ENCODE assay signal across 23 cellular contexts in the genomic region with DNA sequence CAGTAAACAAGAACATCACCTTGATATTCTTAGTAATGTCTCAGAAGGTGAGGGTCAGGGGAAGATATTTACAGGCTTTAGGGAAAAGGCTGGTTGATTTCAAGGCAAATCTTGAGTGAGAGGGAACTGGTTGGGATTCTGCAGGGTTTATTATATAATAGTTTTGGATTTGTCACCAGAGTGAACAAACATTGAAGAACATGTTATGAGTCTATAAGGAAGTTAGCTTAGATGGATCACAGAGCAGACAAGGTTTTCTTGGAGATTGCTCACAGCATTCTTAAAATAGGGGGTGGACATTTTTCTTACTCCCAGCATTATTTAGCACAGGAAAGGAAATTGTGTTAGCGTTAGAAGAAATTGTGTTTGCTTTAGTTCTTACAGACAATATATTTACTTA.
"Had no signal": no experiment of that assay in that cellular context is flagged by ENCODE, and none has a peak within 500 bp of the region (broad histone marks: within the 10 kb centered on the region; RNA-seq: fewer than 3 reads in every experiment).

No MANE protein-coding gene starts in this region.

- H3K4me3 Mint-ChIP-seq: natural killer cell; neural progenitor cell; stimulated activated effector memory CD8-positive, alpha-beta T cell treated with anti-CD3 and anti-CD28 coated beads, Interleukin-12 subunit alpha, Interleukin-12 subunit beta, amount 100 ng/mL, for 72 hours; type B pancreatic cell had no signal

- ATAC-seq: gastroesophageal sphincter; left ventricle myocardium superior; natural killer cell; pancreas; right lobe of liver; stimulated activated effector memory CD8-positive, alpha-beta T cell treated with anti-CD3 and anti-CD28 coated beads, Interleukin-12 subunit alpha, Interleukin-12 subunit beta, amount 100 ng/mL, for 72 hours; stimulated activated naive CD8-positive, alpha-beta T cell treated with anti-CD3 and anti-CD28 coated beads, Interleukin-15, Interleukin-2, amounts not matched to agents 100 U/mL and 50 U/mL, for 24 hours had no signal

- H3K27ac ChIP-seq: colonic mucosa, esophagus squamous epithelium, gastroesophageal sphincter, neural progenitor cell, pancreas, prostate gland, right lobe of liver, suprapubic skin, thyroid gland had no signal

- H3K36me3 ChIP-seq: colonic mucosa, esophagus squamous epithelium, gastroesophageal sphincter, neural progenitor cell, pancreas, prostate gland, right lobe of liver, suprapubic skin, thyroid gland had no signal

- H3K9me3 ChIP-seq: colonic mucosa, esophagus squamous epithelium, gastroesophageal sphincter, pancreas, prostate gland, right lobe of liver, suprapubic skin, thyroid gland had no signal

- H3K4me3 ChIP-seq: colonic mucosa, esophagus squamous epithelium, gastroesophageal sphincter, lung, neural progenitor cell, pancreas, prostate gland, right lobe of liver, suprapubic skin, thyroid gland had no signal

- H3K4me1 Mint-ChIP-seq: natural killer cell had no signal

- DNase-seq: colonic mucosa; dermis blood vessel endothelial cell; esophagus squamous epithelium; foreskin fibroblast; glutamatergic neuron; islet precursor cell; left ventricle myocardium superior; mesenchymal stem cell; natural killer cell; nucleus accumbens; pancreas; right lobe of liver; stimulated activated CD4-positive, alpha-beta T cell treated with anti-CD3 and anti-CD28 coated beads, Interleukin-4, amount 100 ng/mL, for 1 hour; stimulated activated CD8-positive, alpha-beta memory T cell treated with anti-CD3 and anti-CD28 coated beads, Interleukin-4, amount 100 ng/mL, for 48 hours; stimulated activated naive CD8-positive, alpha-beta T cell treated with anti-CD3 and anti-CD28 coated beads, Interleukin-15, Interleukin-2, amounts not matched to agents 100 U/mL and 50 U/mL, for 24 hours; thyroid gland had no signal

- H3K36me3 Mint-ChIP-seq: natural killer cell; neural progenitor cell; stimulated activated effector memory CD8-positive, alpha-beta T cell treated with anti-CD3 and anti-CD28 coated beads, Interleukin-12 subunit alpha, Interleukin-12 subunit beta, amount 100 ng/mL, for 72 hours; type B pancreatic cell had no signal

- H3K9me3 Mint-ChIP-seq: natural killer cell; neural progenitor cell; stimulated activated effector memory CD8-positive, alpha-beta T cell treated with anti-CD3 and anti-CD28 coated beads, Interleukin-12 subunit alpha, Interleukin-12 subunit beta, amount 100 ng/mL, for 72 hours; type B pancreatic cell had no signal

- H3K4me1 ChIP-seq: colonic mucosa, esophagus squamous epithelium, gastroesophageal sphincter, pancreas, prostate gland, right lobe of liver, suprapubic skin, thyroid gland had no signal

- H3K27ac Mint-ChIP-seq: natural killer cell; neural progenitor cell; stimulated activated effector memory CD8-positive, alpha-beta T cell treated with anti-CD3 and anti-CD28 coated beads, Interleukin-12 subunit alpha, Interleukin-12 subunit beta, amount 100 ng/mL, for 72 hours; type B pancreatic cell had no signal

- H3K27me3 ChIP-seq: colonic mucosa, esophagus squamous epithelium, gastroesophageal sphincter, neural progenitor cell, pancreas, right lobe of liver, suprapubic skin, thyroid gland had no signal
